ENCODE assay signal across 9 cellular contexts in genomic region chr18:12991839-12992216, GRCh38. TPM values are rescaled to one million over a fixed set of nuclear protein-coding genes. Genes with fewer than 3 reads are reported as not detected.
DNase-seq lines count a peak whose midpoint lies in the region; ATAC-seq, FAIRE-seq and TF ChIP-seq lines count a peak whose summit lies in the region.
"Had no signal": no experiment of that assay in that cellular context is flagged by ENCODE, and none has a peak within 500 bp of the region (broad histone marks: within the 10 kb centered on the region; RNA-seq: fewer than 3 reads in every experiment).

No MANE protein-coding gene starts in this region.

- no peaks in the 10 kb centered on the region for H3K27me3 ChIP-seq in A673 (replicated peaks; ENCODE audit: insufficient read depth, low read depth, low read length, poor library complexity)
- no peaks in the 10 kb centered on the region for H3K27me3 ChIP-seq in HCT116 (ENCODE audit: insufficient read depth, low read length)

- RAD21 ChIA-PET in HCT116 (lab: Charles Lee; ENCODE audit: low non-redundant PET in 1 of 2, low total read pairs in 2 of 2, uncharacterized antibody in 2 of 2, unreplicated experiment in 2 of 2): no interaction called here

- H3K9me3 ChIP-seq in A673 (ENCODE audit: low read depth, low read length, poor library complexity, severe bottlenecking): no peaks in the 10 kb centered on the region
- H3K9me3 ChIP-seq in HCT116 (ENCODE audit: control insufficient read depth in 1 of 2, insufficient read depth in 1 of 2, low read depth in 1 of 2, low read length in 2 of 2): no peaks in the 10 kb centered on the region

- TF ChIP-seq RAD21 in HCT116 (IDR thresholded peaks at IDR 0.05; ENCODE audit: low read depth): no peak

- no TSS peak for BruUV-seq in A673 (replicated peaks; lab: Mats Ljungman, UMichigan)
- BruUV-seq in HCT116 (replicated peaks; lab: Mats Ljungman, UMichigan): no TSS peak
- no TSS peak for BruUV-seq in MCF 10A (replicated peaks; lab: Mats Ljungman, UMichigan)

- POLR2A ChIA-PET in A673 (lab: Charles Lee; ENCODE audit: low non-redundant PET) (no interaction called here), HCT116 (lab: Charles Lee) (interaction anchor here (1.4 to 2.2 kb wide), 3 partner anchors 8 to 108 kb away, joined by 4 to 21 read pairs (median 5); partner anchors contain the start of gene PTPN2), MCF 10A (lab: Yijun Ruan, JAX) (interaction anchor here (1.0 to 3.5 kb wide), 13 partner anchors 9 to 735 kb away, joined by 3 to 33 read pairs (median 8); partner anchors contain the start of genes AFG3L2, FAM210A, RNMT and SEH1L)

- H3K4me1 ChIP-seq in A673 (ENCODE audit: insufficient read depth, low read length, poor library complexity, severe bottlenecking): peaks cover 19% of the 10 kb centered on the region
- peaks cover 12 to 24% of the 10 kb centered on the region in 2 experiments; a peak in 3 of 4 replicates for H3K4me1 ChIP-seq in HCT116 (ENCODE audit: control insufficient read depth in 1 of 2, insufficient read depth in 2 of 2, low read length in 2 of 2)

- no peaks in the 10 kb centered on the region for H3K9me2 ChIP-seq in HCT116 (ENCODE audit: insufficient read depth)

- intact Hi-C loops in A673 (cut with micrococcal nuclease; ENCODE audit: unreplicated experiment): no loop called here
- intact Hi-C loops in HCT116 (cut with micrococcal nuclease): no loop called here
- intact Hi-C loops in MCF 10A (cut with micrococcal nuclease): loop anchor here (5.0 kb wide), 1 partner anchor 640 kb away; no protein-coding TSS in a partner anchor

- H3K27ac ChIP-seq in A673 (ENCODE audit: low read depth, low read length, poor library complexity, severe bottlenecking) (peak overlapping the region; percentile 83), HCT116 (ENCODE audit: low read depth, low read length) (peak overlapping the region; percentile 83)

- peak overlapping the region; percentile 70 for H3K4me3 ChIP-seq in A673 (ENCODE audit: low read depth, low read length, poor library complexity, severe bottlenecking)
- peak overlapping the region; percentile 74 to 98 for H3K4me3 ChIP-seq in HCT116 (replicated peaks in 1 of 2; ENCODE audit: low read depth in 1 of 2, low read length in 2 of 2)

- no peak for TF ChIP-seq POLR2A in HCT116 (IDR thresholded peaks at IDR 0.05; ENCODE audit: borderline replicate concordance, extremely low read depth, insufficient read depth, insufficient read length)

- H3K9ac ChIP-seq in HCT116 (ENCODE audit: low read length): peak overlapping the region; percentile 92

- CTCF ChIA-PET in A673 (lab: Charles Lee): interaction anchor here (1.1 kb wide), 1 partner anchor 168 kb away, joined by 4 read pairs; no protein-coding TSS in a partner anchor
- CTCF ChIA-PET in HCT116 (lab: Charles Lee): no interaction called here
- CTCF ChIA-PET in MCF 10A (lab: Yijun Ruan, JAX): interaction anchor here (1.0 to 1.3 kb wide), 2 partner anchors 25 to 71 kb away, joined by 3 to 4 read pairs; no protein-coding TSS in a partner anchor

- H3K79me2 ChIP-seq in HCT116 (ENCODE audit: insufficient read depth, low read length): peaks cover 55% of the 10 kb centered on the region

- H4K20me1 ChIP-seq in HCT116 (ENCODE audit: insufficient read depth): no peaks in the 10 kb centered on the region

- peak overlapping the region; percentile 77 for H3K4me2 ChIP-seq in HCT116 (ENCODE audit: low read length)

- H3K4me1 Mint-ChIP-seq in MCF 10A (ENCODE audit: insufficient read depth, unreplicated experiment) (peaks cover 21% of the 10 kb centered on the region), mesothelial cell of epicardium (peaks cover 22% of the 10 kb centered on the region)

- TF ChIP-seq CTCF in A673 (conservative IDR thresholded peaks at IDR 0.05; ENCODE audit: low read depth, low read length) (no peak), HCT116 (IDR thresholded peaks at IDR 0.05 in 2 of 3, conservative IDR thresholded peaks at IDR 0.05 in 1 of 3; ENCODE audit: borderline replicate concordance in 1 of 3, insufficient read depth in 1 of 3, low read depth in 2 of 3, low read length in 2 of 3) (no peak), MCF 10A (IDR thresholded peaks at IDR 0.05; ENCODE audit: unreplicated experiment) (no peak), mesothelial cell of epicardium (IDR thresholded peaks at IDR 0.05; ENCODE audit: unreplicated experiment) (no peak)

- H3K36me3 Mint-ChIP-seq in MCF 10A (ENCODE audit: insufficient read depth, unreplicated experiment) (peaks cover 15% of the 10 kb centered on the region), mesothelial cell of epicardium (no peaks in the 10 kb centered on the region)

- H3K36me3 ChIP-seq in A673 (ENCODE audit: insufficient read depth, low read length, poor library complexity, severe bottlenecking) (peaks cover 9% of the 10 kb centered on the region), HCT116 (ENCODE audit: control insufficient read depth in 1 of 2, insufficient read depth in 2 of 2, low read length in 2 of 2) (no peaks in the 10 kb centered on the region; a peak in 1 of 4 replicates)

- no peak for FAIRE-seq in urothelium cell line (lab: Jason Lieb, UNC)
- FAIRE-seq: colon had no signal

- no peaks in the 10 kb centered on the region for H3K27me3 Mint-ChIP-seq in MCF 10A (ENCODE audit: insufficient read depth, unreplicated experiment)
- no peaks in the 10 kb centered on the region for H3K27me3 Mint-ChIP-seq in mesothelial cell of epicardium (ENCODE audit: low read depth)

- H3K4me3 Mint-ChIP-seq in MCF 10A (ENCODE audit: unreplicated experiment): peak overlapping the region; percentile 99
- H3K4me3 Mint-ChIP-seq in mesothelial cell of epicardium: peak overlapping the region; percentile 90

- H3K27ac Mint-ChIP-seq in MCF 10A (ENCODE audit: low read depth, unreplicated experiment): peak overlapping the region; percentile 83
- H3K27ac Mint-ChIP-seq in mesothelial cell of epicardium: peak overlapping the region; percentile 97

- H3K9me3 Mint-ChIP-seq in MCF 10A (ENCODE audit: unreplicated experiment) (no peaks in the 10 kb centered on the region), mesothelial cell of epicardium (no peaks in the 10 kb centered on the region)

- ATAC-seq in HCT116 (no peak), HG03342 (IDR thresholded peaks at IDR 0.05; ENCODE audit: unreplicated experiment) (no peak), HG02970 (IDR thresholded peaks at IDR 0.05; ENCODE audit: low FRiP score, unreplicated experiment) (no peak)

- DNase-seq in A673 (ENCODE audit: low spot score) (no peak), HCT116 (ENCODE audit: low read depth, low spot score) (no peak), MCF 10A (ENCODE audit: unreplicated experiment) (no peak), mesothelial cell of epicardium (ENCODE audit: low spot score in 2 of 2, unreplicated experiment in 2 of 2) (no peak), COLO668 (lab: John Stamatoyannopoulos, UW; ENCODE audit: unreplicated experiment) (no peak), urothelium cell line (ENCODE audit: low spot score) (no peak)

- H2AFZ ChIP-seq in HCT116 (ENCODE audit: low read depth, low read length, poor library complexity, severe bottlenecking): no peak overlapping the region

TF ChIP-seq in HCT116, 20 proteins besides CTCF, POLR2A, EP300 and RAD21 (continues in another document):
- TF ChIP-seq ZFX (IDR thresholded peaks at IDR 0.05): no peak
- no peak for TF ChIP-seq CEBPB (IDR thresholded peaks at IDR 0.05; ENCODE audit: low read depth)
- TF ChIP-seq JUND (IDR thresholded peaks at IDR 0.05): no peak
- no peak for TF ChIP-seq EZH2 (IDR thresholded peaks at IDR 0.05)
- no peak for TF ChIP-seq ELF1 (IDR thresholded peaks at IDR 0.05; ENCODE audit: borderline replicate concordance, low read depth)
- TF ChIP-seq SP1 (IDR thresholded peaks at IDR 0.05; ENCODE audit: low read depth): no peak
- no peak for TF ChIP-seq POLR2AphosphoS5 (IDR thresholded peaks at IDR 0.05; ENCODE audit: low read depth, low read length)
- TF ChIP-seq ZBTB33 (IDR thresholded peaks at IDR 0.05; ENCODE audit: extremely low read depth, insufficient replicate concordance, low read length): no peak
- no peak for TF ChIP-seq EZH2phosphoT487 (IDR thresholded peaks at IDR 0.05; ENCODE audit: borderline replicate concordance)
- no peak for TF ChIP-seq TCF7L2 (IDR thresholded peaks at IDR 0.05; ENCODE audit: borderline replicate concordance, extremely low read depth, insufficient read depth, insufficient read length)
- TF ChIP-seq FOSL1 (IDR thresholded peaks at IDR 0.05; ENCODE audit: low read depth): no peak
- no peak for TF ChIP-seq CBX3 (IDR thresholded peaks at IDR 0.05; ENCODE audit: low read depth)
- TF ChIP-seq, protein P1, sequence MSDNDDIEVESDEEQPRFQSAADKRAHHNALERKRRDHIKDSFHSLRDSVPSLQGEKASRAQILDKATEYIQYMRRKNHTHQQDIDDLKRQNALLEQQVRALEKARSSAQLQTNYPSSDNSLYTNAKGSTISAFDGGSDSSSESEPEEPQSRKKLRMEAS (IDR thresholded peaks at IDR 0.05): no peak

RNA-seq across cellular contexts. Expression of gene CEP192, which starts 0.7 kb away (rescaled TPM):
- total RNA-seq in A673 (2021): 46.4 and 50.2 TPM in 2 replicates
- 24.3 TPM for total RNA-seq in HCT116 (2021; ENCODE audit: unreplicated experiment)
- polyA plus RNA-seq in HCT116 (2012): 9.9 and 11.7 TPM in 2 replicates
- total RNA-seq in MCF 10A (2022): 14.3 and 15.2 TPM in 2 replicates
- 32.7 to 36.5 TPM (median 34.6 TPM) in 3 replicates for total RNA-seq in mesothelial cell of epicardium

RNA-seq across cellular contexts. Expression of gene SEH1L, which starts 44.0 kb away (rescaled TPM):
- total RNA-seq in A673 (2021) (104 and 105 TPM in 2 replicates), HCT116 (2021; ENCODE audit: unreplicated experiment) (83.7 TPM), MCF 10A (2022) (108 and 139 TPM in 2 replicates), mesothelial cell of epicardium (50.5 to 51.5 TPM (median 50.7 TPM) in 3 replicates)
- polyA plus RNA-seq in HCT116 (2012): 30.4 and 34.7 TPM in 2 replicates
